ENCODE assay signal across 16 cellular contexts in genomic region chr10:11168423-11169100, GRCh38.
A peak's percentile ranks its signal among the peaks of the same experiment; 100 is the strongest.
DNase-seq lines count a peak whose midpoint lies in the region; ATAC-seq, FAIRE-seq and TF ChIP-seq lines count a peak whose summit lies in the region.
"Had no signal": no experiment of that assay in that cellular context is flagged by ENCODE, and none has a peak within 500 bp of the region (broad histone marks: within the 10 kb centered on the region; RNA-seq: fewer than 3 reads in every experiment).

No MANE protein-coding gene starts in this region.

- no peaks in the 10 kb centered on the region for H3K9me3 ChIP-seq in effector memory CD4-positive, alpha-beta T cell (ENCODE audit: control insufficient read depth, low read length)
- H3K9me3 ChIP-seq: adrenal gland, right atrium auricular region had no signal

- intact Hi-C loops in left colon (cut with DNase I, micrococcal nuclease) (no loop called here), left ventricle myocardium superior (cut with micrococcal nuclease) (no loop called here)

- peak; percentile 84 for FAIRE-seq in GM12892 (lab: Jason Lieb, UNC)
- FAIRE-seq: endothelial cell of umbilical vein had no signal

- ATAC-seq in stimulated activated naive CD8-positive, alpha-beta T cell treated with anti-CD3 and anti-CD28 coated beads, Interleukin-15, Interleukin-2, amounts not matched to agents 100 U/mL and 50 U/mL, for 24 hours = peak; percentile 28
- no peak for ATAC-seq in HG03442 (IDR thresholded peaks at IDR 0.05; ENCODE audit: unreplicated experiment)
- ATAC-seq in left colon = no peak
- no peak for ATAC-seq in left ventricle myocardium superior

- peaks cover 3% of the 10 kb centered on the region for H3K36me3 ChIP-seq in effector memory CD4-positive, alpha-beta T cell (ENCODE audit: control insufficient read depth, insufficient read depth, low read length)
- H3K36me3 ChIP-seq: adrenal gland had no signal

- H3K27me3 ChIP-seq in effector memory CD4-positive, alpha-beta T cell (replicated peaks; ENCODE audit: control insufficient read depth, insufficient read depth, low read length, poor library complexity, severe bottlenecking) = no peaks in the 10 kb centered on the region
- H3K27me3 ChIP-seq: right atrium auricular region had no signal

- peak; percentile 29 for DNase-seq in NCI-H82 (lab: John Stamatoyannopoulos, UW)
- DNase-seq in NCI-H82 treated with DMSO at 0.1 percent for 48 hours (lab: John Stamatoyannopoulos, UW; ENCODE audit: unreplicated experiment) = no peak
- no peak for DNase-seq in GM12892 (ENCODE audit: insufficient read length)
- DNase-seq in effector memory CD4-positive, alpha-beta T cell = no peak
- DNase-seq in stimulated activated naive CD8-positive, alpha-beta T cell treated with anti-CD3 and anti-CD28 coated beads, Interleukin-15, Interleukin-2, amounts not matched to agents 100 U/mL and 50 U/mL, for 24 hours = no peak
- no peak for DNase-seq in left colon
- no peak for DNase-seq in left ventricle myocardium superior
- DNase-seq: 8988T; activated CD4-positive, alpha-beta T cell treated with anti-CD3 and anti-CD28 coated beads, Interleukin-2, amount 10 ng/mL, durations not matched to agents 7 days and 5 days; adrenal gland; NCI-H1417; T1000; trophoblast cell had no signal

- H3K4me3 ChIP-seq in effector memory CD4-positive, alpha-beta T cell (ENCODE audit: insufficient read depth, low read depth, low read length, poor library complexity, severe bottlenecking) = peak overlapping the region; percentile 94

- H3K4me1 ChIP-seq in effector memory CD4-positive, alpha-beta T cell (ENCODE audit: control insufficient read depth, insufficient read depth, low read length, poor library complexity, severe bottlenecking) = peaks cover 57% of the 10 kb centered on the region
- H3K4me1 ChIP-seq: adrenal gland had no signal

- TF ChIP-seq POLR2A in GM12892 (IDR thresholded peaks at IDR 0.05; ENCODE audit: low read depth, low read length) = no peak; the same call in 1 of the 2 replicates

- peak overlapping the region; percentile 98 for H3K27ac ChIP-seq in effector memory CD4-positive, alpha-beta T cell (ENCODE audit: insufficient read depth, low read length, poor library complexity, severe bottlenecking)
